16 cellular contexts compared by ENCODE assay signal in the genomic region with DNA sequence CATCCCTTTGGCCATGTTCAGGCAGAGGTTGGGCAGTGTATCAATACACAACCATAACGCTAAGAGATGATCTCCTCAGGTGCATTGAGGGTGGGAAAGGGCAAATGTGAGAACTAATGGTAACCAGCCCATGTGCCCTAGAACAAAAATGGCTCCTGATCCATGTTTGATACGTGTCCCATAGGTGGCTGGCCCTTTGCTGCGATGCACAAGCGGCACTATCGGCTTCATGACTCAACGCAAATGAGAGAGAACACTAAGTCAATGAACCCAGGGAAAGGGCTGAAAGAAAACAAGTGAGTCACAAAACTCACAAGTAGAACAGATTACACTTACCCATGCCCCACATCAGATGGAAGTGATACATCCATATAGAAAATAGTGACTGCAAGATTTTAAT.
DNase-seq lines count a peak whose midpoint lies in the region; ATAC-seq, FAIRE-seq and TF ChIP-seq lines count a peak whose summit lies in the region.
"Had no signal": no experiment of that assay in that cellular context is flagged by ENCODE, and none has a peak within 500 bp of the region (broad histone marks: within the 10 kb centered on the region; RNA-seq: fewer than 3 reads in every experiment).

No MANE protein-coding gene starts in this region.

- no peaks in the 10 kb centered on the region for H3K79me2 ChIP-seq in HepG2 (ENCODE audit: insufficient read depth, low read length)

- no peak for ATAC-seq in HepG2
- ATAC-seq in right lobe of liver: no peak
- no peak for ATAC-seq in upper lobe of right lung
- no peak for ATAC-seq in HG02610 (IDR thresholded peaks at IDR 0.05; ENCODE audit: unreplicated experiment)
- ATAC-seq: left lung had no signal

- DNase-seq in HepG2 (ENCODE audit: low spot score) (peak; percentile 36), right lobe of liver (no peak), brain microvascular endothelial cell (peak; percentile 94), kidney epithelial cell (ENCODE audit: low read depth) (peak; percentile 16), upper lobe of right lung (no peak), RKO (ENCODE audit: low spot score) (no peak), activated T-cell treated with anti-CD3 and anti-CD28 coated beads for 4 hours (no peak)
- DNase-seq: erythroblast; hypothalamus; left lung; NCI-H2029 treated with DMSO at 0.1 percent for 48 hours; NCI-H69; stimulated activated CD4-positive, alpha-beta T cell treated with anti-CD3 and anti-CD28 coated beads, Interleukin-15, amount 100 ng/mL, for 24 hours had no signal

- no peak for TF ChIP-seq EP300 in HepG2 (IDR thresholded peaks at IDR 0.05; ENCODE audit: low read depth in 2 of 2, low read length in 2 of 2)
- TF ChIP-seq EP300 in HepG2 (CRISPR knock-in tag; IDR thresholded peaks at IDR 0.05; ENCODE audit: borderline replicate concordance): no peak

- TF ChIP-seq POLR2A in HepG2 (IDR thresholded peaks at IDR 0.05; ENCODE audit: insufficient read depth in 1 of 2, low read depth in 2 of 2, low read length in 2 of 2) (no peak), right lobe of liver (IDR thresholded peaks at IDR 0.05) (no peak)

- no peaks in the 10 kb centered on the region for H3K4me1 ChIP-seq in HepG2 (ENCODE audit: insufficient read depth, low read length)
- no peaks in the 10 kb centered on the region for H3K4me1 ChIP-seq in right lobe of liver
- H3K4me1 ChIP-seq in upper lobe of right lung: no peaks in the 10 kb centered on the region
- H3K4me1 ChIP-seq: left lung had no signal

- intact Hi-C loops in HepG2 (cut with micrococcal nuclease; ENCODE audit: unreplicated experiment): no loop called here
- intact Hi-C loops in right lobe of liver (cut with DNase I): no loop called here
- intact Hi-C loops in upper lobe of right lung (cut with DNase I): no loop called here

- 93% methylated on average over 6 of the region's 6 CpGs for WGBS in HepG2 (ENCODE audit: low lambda C conversion rate)
- WGBS in right lobe of liver (ENCODE audit: insufficient coverage, low coverage, low lambda C conversion rate, missing lambda C conversion rate): 74% methylated on average over 5 of the region's 6 CpGs

- TF ChIP-seq RAD21 in HepG2 (CRISPR knock-in tag; IDR thresholded peaks at IDR 0.05): no peak

- H3K36me3 ChIP-seq in HepG2 (replicated peaks in 1 of 2; ENCODE audit: control insufficient read depth in 1 of 2, insufficient read depth in 2 of 2, low read length in 2 of 2): no peaks in the 10 kb centered on the region
- no peaks in the 10 kb centered on the region for H3K36me3 ChIP-seq in right lobe of liver
- H3K36me3 ChIP-seq in brain microvascular endothelial cell (replicated peaks): no peaks in the 10 kb centered on the region
- H3K36me3 ChIP-seq in kidney epithelial cell (ENCODE audit: control insufficient read depth, insufficient read depth, low read length): no peaks in the 10 kb centered on the region
- H3K36me3 ChIP-seq in upper lobe of right lung: peaks cover 1% of the 10 kb centered on the region

- H2AFZ ChIP-seq in HepG2 (ENCODE audit: low read length): no peak overlapping the region

- no peak overlapping the region for H3K9ac ChIP-seq in HepG2 (ENCODE audit: insufficient read depth, low read depth, low read length)

- H3K27me3 ChIP-seq in HepG2 (ENCODE audit: control insufficient read depth in 1 of 2, insufficient read depth in 2 of 2, low read length in 2 of 2): no peaks in the 10 kb centered on the region
- no peaks in the 10 kb centered on the region for H3K27me3 ChIP-seq in right lobe of liver
- H3K27me3 ChIP-seq in brain microvascular endothelial cell (replicated peaks): no peaks in the 10 kb centered on the region
- H3K27me3 ChIP-seq in kidney epithelial cell (ENCODE audit: control insufficient read depth, insufficient read depth, low read length): no peaks in the 10 kb centered on the region
- no peaks in the 10 kb centered on the region for H3K27me3 ChIP-seq in upper lobe of right lung
- H3K27me3 ChIP-seq: left lung had no signal

- FAIRE-seq in HepG2 (lab: Jason Lieb, UNC): no peak
- FAIRE-seq: GM18507, HTR-8/SVneo had no signal

- in situ Hi-C loops in HepG2 (cut with HindIII; ENCODE audit: extremely low pct_ligation_motif_present, low pct_unique_long_range_greater_than_20kb): no loop called here
- in situ Hi-C loops in brain microvascular endothelial cell (cut with HindIII; ENCODE audit: low pct_ligation_motif_present, low sequenced_read_pairs): no loop called here

- POLR2A ChIA-PET in HepG2 (lab: Yijun Ruan, JAX): no interaction called here

- TF ChIP-seq CTCF in HepG2 (CRISPR knock-in tag; IDR thresholded peaks at IDR 0.05) (no peak), right lobe of liver (IDR thresholded peaks at IDR 0.05) (no peak), brain microvascular endothelial cell (IDR thresholded peaks at IDR 0.05; ENCODE audit: low read depth, low read length, missing control alignments) (peak; percentile 6), kidney epithelial cell (IDR thresholded peaks at IDR 0.05; ENCODE audit: insufficient read depth, low read length, poor library complexity, severe bottlenecking) (no peak), upper lobe of right lung (IDR thresholded peaks at IDR 0.05) (no peak)

- H3K27ac ChIP-seq in HepG2 (ENCODE audit: extremely low read length, insufficient read depth, low read length): no peak overlapping the region
- H3K27ac ChIP-seq in right lobe of liver: no peak overlapping the region
- peak overlapping the region; percentile 85 for H3K27ac ChIP-seq in brain microvascular endothelial cell
- H3K27ac ChIP-seq in upper lobe of right lung: no peak overlapping the region
- H3K27ac ChIP-seq: left lung had no signal

- BruUV-seq in HepG2 (replicated peaks; lab: Mats Ljungman, UMichigan): no TSS peak

- no peak overlapping the region for H3K4me3 ChIP-seq in HepG2 (replicated peaks in 1 of 3; ENCODE audit: insufficient read depth in 1 of 3, low read depth in 2 of 3, low read length in 3 of 3)
- H3K4me3 ChIP-seq in right lobe of liver: no peak overlapping the region
- H3K4me3 ChIP-seq in brain microvascular endothelial cell (ENCODE audit: low read depth, low read length): no peak overlapping the region
- H3K4me3 ChIP-seq in kidney epithelial cell (ENCODE audit: low read depth, low read length): no peak overlapping the region
- no peak overlapping the region for H3K4me3 ChIP-seq in upper lobe of right lung
- H3K4me3 ChIP-seq: left lung had no signal

- no peaks in the 10 kb centered on the region for H4K20me1 ChIP-seq in HepG2 (ENCODE audit: insufficient read depth, low read length)

- no peaks in the 10 kb centered on the region for H3K9me3 ChIP-seq in HepG2 (ENCODE audit: low read length)
- H3K9me3 ChIP-seq in right lobe of liver: peaks cover 0 to 3% (median 0%) of the 10 kb centered on the region in 4 donors
- no peaks in the 10 kb centered on the region for H3K9me3 ChIP-seq in upper lobe of right lung

- no peak overlapping the region for H3K4me2 ChIP-seq in HepG2 (ENCODE audit: low read depth, low read length)

- CTCF ChIA-PET in HepG2 (lab: Yijun Ruan, JAX; ENCODE audit: low intra/inter-chr PET ratio, low total read pairs): no interaction called here

TF ChIP-seq in HepG2, 621 proteins besides CTCF, POLR2A, EP300 and RAD21:
- TF ChIP-seq FOSL2 (CRISPR knock-in tag; IDR thresholded peaks at IDR 0.05) (0 out of 2 replicates have a peak, but pooled peaks have one; percentile 28), TOPORS (CRISPR knock-in tag; IDR thresholded peaks at IDR 0.05) (no peak)
- TF ChIP-seq, protein P1, sequence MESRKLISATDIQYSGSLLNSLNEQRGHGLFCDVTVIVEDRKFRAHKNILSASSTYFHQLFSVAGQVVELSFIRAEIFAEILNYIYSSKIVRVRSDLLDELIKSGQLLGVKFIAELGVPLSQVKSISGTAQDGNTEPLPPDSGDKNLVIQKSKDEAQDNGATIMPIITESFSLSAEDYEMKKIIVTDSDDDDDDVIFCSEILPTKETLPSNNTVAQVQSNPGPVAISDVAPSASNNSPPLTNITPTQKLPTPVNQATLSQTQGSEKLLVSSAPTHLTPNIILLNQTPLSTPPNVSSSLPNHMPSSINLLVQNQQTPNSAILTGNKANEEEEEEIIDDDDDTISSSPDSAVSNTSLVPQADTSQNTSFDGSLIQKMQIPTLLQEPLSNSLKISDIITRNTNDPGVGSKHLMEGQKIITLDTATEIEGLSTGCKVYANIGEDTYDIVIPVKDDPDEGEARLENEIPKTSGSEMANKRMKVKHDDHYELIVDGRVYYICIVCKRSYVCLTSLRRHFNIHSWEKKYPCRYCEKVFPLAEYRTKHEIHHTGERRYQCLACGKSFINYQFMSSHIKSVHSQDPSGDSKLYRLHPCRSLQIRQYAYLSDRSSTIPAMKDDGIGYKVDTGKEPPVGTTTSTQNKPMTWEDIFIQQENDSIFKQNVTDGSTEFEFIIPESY (CRISPR knock-in tag; IDR thresholded peaks at IDR 0.05): peak; percentile 48; the same call in 1 of the 2 replicates
- TF ChIP-seq, protein P2, sequence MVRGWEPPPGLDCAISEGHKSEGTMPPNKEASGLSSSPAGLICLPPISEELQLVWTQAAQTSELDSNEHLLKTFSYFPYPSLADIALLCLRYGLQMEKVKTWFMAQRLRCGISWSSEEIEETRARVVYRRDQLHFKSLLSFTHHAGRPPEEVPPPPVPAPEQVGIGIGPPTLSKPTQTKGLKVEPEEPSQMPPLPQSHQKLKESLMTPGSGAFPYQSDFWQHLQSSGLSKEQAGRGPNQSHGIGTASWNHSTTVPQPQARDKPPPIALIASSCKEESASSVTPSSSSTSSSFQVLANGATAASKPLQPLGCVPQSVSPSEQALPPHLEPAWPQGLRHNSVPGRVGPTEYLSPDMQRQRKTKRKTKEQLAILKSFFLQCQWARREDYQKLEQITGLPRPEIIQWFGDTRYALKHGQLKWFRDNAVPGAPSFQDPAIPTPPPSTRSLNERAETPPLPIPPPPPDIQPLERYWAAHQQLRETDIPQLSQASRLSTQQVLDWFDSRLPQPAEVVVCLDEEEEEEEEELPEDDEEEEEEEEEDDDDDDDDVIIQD (CRISPR knock-in tag; IDR thresholded peaks at IDR 0.05; ENCODE audit: low read depth): peak; percentile 78; the same call in 1 of the 2 replicates

Comparison
In these comparisons a context has a peak if more than half of its experiments do, and no peak if none do; other contexts are left out.
1. DNase-seq: peak in HepG2 (single experiment), brain microvascular endothelial cell (single experiment) and kidney epithelial cell (single experiment); none in right lobe of liver (0 of 3), upper lobe of right lung (single experiment), RKO (single experiment) and activated T-cell treated with anti-CD3 and anti-CD28 coated beads for 4 hours (single experiment).